13 cellular contexts compared by ENCODE assay signal in the genomic region with DNA sequence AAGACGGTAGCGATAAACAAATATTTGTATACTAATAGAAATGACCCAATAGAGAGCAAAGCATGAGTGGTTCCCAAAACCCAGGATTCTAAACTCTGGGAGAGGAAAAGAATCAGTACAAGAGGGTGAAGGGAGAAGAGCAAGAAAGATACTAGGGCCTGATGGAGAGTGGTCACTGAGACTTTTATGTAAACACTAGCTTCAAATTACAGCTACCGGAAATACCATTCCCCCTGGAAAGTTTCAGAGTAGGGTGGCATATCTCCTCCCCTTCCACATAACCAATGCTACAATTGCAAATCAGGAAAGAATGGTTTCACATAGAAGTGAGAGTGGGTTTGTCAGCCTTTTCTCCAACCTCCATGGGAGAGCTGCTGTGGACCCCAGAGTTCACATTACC.
DNase-seq lines count a peak whose midpoint lies in the region; FAIRE-seq and TF ChIP-seq lines count a peak whose summit lies in the region.
"Had no signal": no experiment of that assay in that cellular context is flagged by ENCODE, and none has a peak within 500 bp of the region (broad histone marks: within the 10 kb centered on the region; RNA-seq: fewer than 3 reads in every experiment).

No MANE protein-coding gene starts in this region.

- H3K4me1 ChIP-seq in iPS-18a (ENCODE audit: control insufficient read depth, low read depth, low read length): peaks cover 11% of the 10 kb centered on the region
- H3K4me1 ChIP-seq: BLaER1 treated with 17β-estradiol and CSF1 and Interleukin-3, amounts not matched to agents 10 nM and 100 nM; parathyroid adenoma; stomach; vagina had no signal

- H3K36me3 ChIP-seq in iPS-18a (ENCODE audit: control insufficient read depth, low read depth, low read length): no peaks in the 10 kb centered on the region
- H3K36me3 ChIP-seq: stomach, vagina had no signal

- POLR2A ChIA-PET in HEK293T (lab: Yijun Ruan, JAX): no interaction called here

- H3K9ac ChIP-seq in iPS-18a (ENCODE audit: low read length): no peak overlapping the region
- H3K9ac ChIP-seq: BLaER1 treated with 17β-estradiol and CSF1 and Interleukin-3, amounts not matched to agents 10 nM and 100 nM; parathyroid adenoma had no signal

- FAIRE-seq in D721Med (lab: Jason Lieb, UNC): no peak

- CTCF ChIA-PET in HEK293T (lab: Yijun Ruan, JAX): no interaction called here

- no peaks in the 10 kb centered on the region for H3K27me3 ChIP-seq in iPS-18a (ENCODE audit: control insufficient read depth, insufficient read depth, low read length)
- H3K27me3 ChIP-seq: BLaER1 treated with 17β-estradiol and CSF1 and Interleukin-3, amounts not matched to agents 10 nM and 100 nM; vagina had no signal

- H3K27ac ChIP-seq in iPS-18a (ENCODE audit: low read length): no peak overlapping the region
- H3K27ac ChIP-seq: BLaER1 treated with 17β-estradiol and CSF1 and Interleukin-3, amounts not matched to agents 10 nM and 100 nM; parathyroid adenoma; stomach; vagina had no signal

- no peaks in the 10 kb centered on the region for H3K9me3 ChIP-seq in iPS-18a (ENCODE audit: control insufficient read depth, low read depth, low read length)
- H3K9me3 ChIP-seq: stomach, vagina had no signal

- peak overlapping the region; percentile 3 for H3K4me3 ChIP-seq in iPS-18a (ENCODE audit: low read length)
- H3K4me3 ChIP-seq: BLaER1 treated with 17β-estradiol and CSF1 and Interleukin-3, amounts not matched to agents 10 nM and 100 nM; stomach; vagina had no signal

- no peak for TF ChIP-seq CTCF in D721Med (IDR thresholded peaks at IDR 0.05; ENCODE audit: insufficient read depth, missing control alignments)

- peak; percentile 9 for DNase-seq in Daoy (ENCODE audit: low read depth)
- DNase-seq in HEK293T (ENCODE audit: extremely low spot score): peak; percentile 17
- DNase-seq in amniotic epithelial cell (ENCODE audit: low read depth): peak; percentile 48
- DNase-seq in stimulated activated CD4-positive, alpha-beta T cell treated with anti-CD3 and anti-CD28 coated beads, Interleukin-2, amount 100 ng/mL, for 24 hours: no peak
- DNase-seq in T-helper 1 cell: no peak
- DNase-seq in activated T-cell treated with anti-CD3 and anti-CD28 coated beads for 4 hours: no peak
- no peak for DNase-seq in D721Med (ENCODE audit: insufficient read length, low spot score)
- DNase-seq: activated CD4-positive, alpha-beta memory T cell treated with anti-CD3 and anti-CD28 coated beads for 36 hours; stomach had no signal

TF ChIP-seq in HEK293T, 16 proteins besides CTCF, POLR2A, EP300 and RAD21:
- TF ChIP-seq PKNOX1 (IDR thresholded peaks at IDR 0.05) (no peak), HDGF (IDR thresholded peaks at IDR 0.05; ENCODE audit: borderline replicate concordance) (no peak), ARNT (IDR thresholded peaks at IDR 0.05) (no peak), FOXM1 (IDR thresholded peaks at IDR 0.05; ENCODE audit: borderline replicate concordance) (no peak), TARDBP (IDR thresholded peaks at IDR 0.05) (no peak), FOXA1 (IDR thresholded peaks at IDR 0.05) (no peak)

Comparison
In these comparisons a context has a peak if more than half of its experiments do, and no peak if none do; other contexts are left out.
1. DNase-seq: peak in Daoy (single experiment), HEK293T (single experiment) and amniotic epithelial cell (single experiment); none in stimulated activated CD4-positive, alpha-beta T cell treated with anti-CD3 and anti-CD28 coated beads, Interleukin-2, amount 100 ng/mL, for 24 hours (0 of 2), T-helper 1 cell (0 of 5), activated T-cell treated with anti-CD3 and anti-CD28 coated beads for 4 hours (single experiment) and D721Med (single experiment).